ENCODE assay signal across 8 cellular contexts in the genomic region with DNA sequence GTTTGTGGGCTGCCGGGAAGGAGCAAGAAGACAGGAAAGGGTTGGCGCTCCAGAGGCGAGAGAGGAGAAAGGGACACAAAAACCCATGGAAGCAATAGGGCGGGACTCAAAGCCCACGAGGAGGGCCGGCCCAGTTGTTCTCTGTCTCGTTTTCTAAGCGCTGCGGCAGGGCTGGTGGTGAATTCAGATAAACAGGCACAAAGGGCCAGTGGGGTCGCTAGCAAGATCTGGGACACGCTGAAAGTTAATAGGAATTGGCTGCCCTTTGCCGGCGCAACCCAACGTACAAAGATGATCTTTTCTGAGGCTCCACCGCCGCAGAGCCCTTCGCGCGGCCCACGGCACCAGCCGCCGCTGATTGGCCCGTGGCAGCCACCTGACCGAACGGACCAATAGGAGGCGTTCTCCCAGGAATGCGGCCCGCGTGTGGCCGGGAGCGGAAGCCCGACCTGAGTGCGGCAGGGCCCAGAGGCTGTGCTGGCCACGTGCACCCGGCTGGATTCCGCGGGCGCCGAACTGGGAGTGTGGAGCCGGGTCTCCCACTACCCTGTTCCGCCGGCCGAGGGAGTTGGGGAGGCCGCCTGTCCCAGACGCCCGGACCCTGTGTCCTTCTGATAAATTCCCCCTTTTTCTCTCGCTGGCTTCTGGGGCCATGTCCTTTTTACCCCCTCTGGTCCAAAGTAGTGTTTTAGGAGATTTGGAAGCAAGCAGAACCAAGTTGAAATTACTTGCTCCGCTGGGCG. TPM values are rescaled to one million over a fixed set of nuclear protein-coding genes. Genes with fewer than 3 reads are reported as not detected.
DNase-seq lines count a peak whose midpoint lies in the region; ATAC-seq and TF ChIP-seq lines count a peak whose summit lies in the region.

No MANE protein-coding gene starts in this region.

- H3K4me3 ChIP-seq in BLaER1 treated with 17β-estradiol and CSF1 and Interleukin-3, amounts not matched to agents 10 nM and 100 nM = no peak overlapping the region

- H3K36me3 ChIP-seq in BLaER1 treated with 17β-estradiol and CSF1 and Interleukin-3, amounts not matched to agents 10 nM and 100 nM = no peaks in the 10 kb centered on the region

- peak; percentile 73 for DNase-seq in activated T-cell treated with anti-CD3 and anti-CD28 coated beads for 4 hours
- peak; percentile 82 to 83 for DNase-seq in erythroblast (lab: John Stamatoyannopoulos, UW)
- DNase-seq in naive B cell = peak; percentile 68
- peak; percentile 64 to 66 for DNase-seq in stimulated activated CD8-positive, alpha-beta memory T cell treated with anti-CD3 and anti-CD28 coated beads, Interleukin-7, amount 100 ng/mL, for 1 hour (ENCODE audit: low read depth in 2 of 2)
- no peak for DNase-seq in chondrocyte (ENCODE audit: low spot score)

- no peak for TF ChIP-seq CTCF in chondrocyte (IDR thresholded peaks at IDR 0.05)

- peaks cover 0 to 21% (median 11%) of the 10 kb centered on the region in 10 experiments; a peak in 16 of 20 replicates for H3K4me1 ChIP-seq in BLaER1 treated with 17β-estradiol and CSF1 and Interleukin-3, amounts not matched to agents 10 nM and 100 nM

- H3K9me3 Mint-ChIP-seq in naive B cell (no peaks in the 10 kb centered on the region), chondrocyte (ENCODE audit: low read depth) (no peaks in the 10 kb centered on the region)

- H3K27me3 ChIP-seq in BLaER1 treated with 17β-estradiol and CSF1 and Interleukin-3, amounts not matched to agents 10 nM and 100 nM = no peaks in the 10 kb centered on the region

- H3K4me1 Mint-ChIP-seq in naive B cell (peaks cover 11 to 20% (median 11%) of the 10 kb centered on the region in 3 donors), chondrocyte (ENCODE audit: low read depth) (no peaks in the 10 kb centered on the region)

- peaks cover 0 to 13% (median 0%) of the 10 kb centered on the region in 11 experiments; a peak in 1 of 22 replicates for H4K20me1 ChIP-seq in BLaER1 treated with 17β-estradiol and CSF1 and Interleukin-3, amounts not matched to agents 10 nM and 100 nM

- no peak overlapping the region for H3K9ac ChIP-seq in BLaER1 treated with 17β-estradiol and CSF1 and Interleukin-3, amounts not matched to agents 10 nM and 100 nM

- peak overlapping the region in 4 of 6 donors; percentile 71 to 91 (median 75) for H3K27ac Mint-ChIP-seq in naive B cell
- H3K27ac Mint-ChIP-seq in chondrocyte (ENCODE audit: unreplicated experiment) = no peak overlapping the region

- 0 out of 22 replicates have a peak overlapping the region, but pooled peaks of 2 of the 11 experiments have one; percentile 5 to 38 for H3K27ac ChIP-seq in BLaER1 treated with 17β-estradiol and CSF1 and Interleukin-3, amounts not matched to agents 10 nM and 100 nM

- H3K36me3 Mint-ChIP-seq in naive B cell (no peaks in the 10 kb centered on the region), chondrocyte (ENCODE audit: low read depth) (no peaks in the 10 kb centered on the region)

- H3K4me3 Mint-ChIP-seq in naive B cell (peak overlapping the region; percentile 62 to 83 (median 77)), chondrocyte (ENCODE audit: unreplicated experiment) (no peak overlapping the region)

- TF ChIP-seq POLR2A in erythroblast (IDR thresholded peaks at IDR 0.05; ENCODE audit: low read length) = peak; percentile 40

- ATAC-seq in HG03175 (IDR thresholded peaks at IDR 0.05; ENCODE audit: unreplicated experiment) = peak; percentile 62
- ATAC-seq in naive B cell (ENCODE audit: low read depth in 2 of 2) = peak; percentile 92 to 95
- no peak for ATAC-seq in GM21360 (IDR thresholded peaks at IDR 0.05; ENCODE audit: unreplicated experiment)

- H3K27me3 Mint-ChIP-seq in naive B cell (no peaks in the 10 kb centered on the region), chondrocyte (ENCODE audit: low read depth) (no peaks in the 10 kb centered on the region)

- H3K9me3 ChIP-seq in BLaER1 treated with 17β-estradiol and CSF1 and Interleukin-3, amounts not matched to agents 10 nM and 100 nM (replicated peaks in 1 of 11) = peaks cover 0 to 12% (median 0%) of the 10 kb centered on the region in 11 experiments; a peak in 3 of 22 replicates

- H3K4me2 ChIP-seq in BLaER1 treated with 17β-estradiol and CSF1 and Interleukin-3, amounts not matched to agents 10 nM and 100 nM = peak overlapping the region; percentile 13 to 60 (median 31); a peak in 18 of 22 replicates

RNA-seq across cellular contexts. Expression of a gene that starts 16.8 kb away (rescaled TPM):
- polyA plus RNA-seq in naive B cell (ENCODE audit: low read depth in 6 of 6) = 10 to 100 TPM; 32.4 to 87.7 (median 46.1) TPM
- total RNA-seq in chondrocyte = 64.0 to 77.0 TPM (median 67.3 TPM) in 3 replicates

RNA-seq across cellular contexts. Expression of a gene that starts 30.1 kb away (rescaled TPM):
- under 1 TPM in 2 of 6 donors, not detected in 4; 0.39 to 0.58 TPM for polyA plus RNA-seq in naive B cell (ENCODE audit: low read depth in 6 of 6)
- total RNA-seq in chondrocyte = 0.27 to 1.9 TPM (median 1.1 TPM) in 3 replicates
